Comparison of ENCODE assay signal across 10 cellular contexts in genomic region chr20:3981132-3981452, GRCh38. TPM values are rescaled to one million over a fixed set of nuclear protein-coding genes. Genes with fewer than 3 reads are reported as not detected.
DNase-seq lines count a peak whose midpoint lies in the region; ATAC-seq, FAIRE-seq and TF ChIP-seq lines count a peak whose summit lies in the region.
"Had no signal": no experiment of that assay in that cellular context is flagged by ENCODE, and none has a peak within 500 bp of the region (broad histone marks: within the 10 kb centered on the region; RNA-seq: fewer than 3 reads in every experiment).

No MANE protein-coding gene starts in this region.

- peaks cover 0 to 1% of the 10 kb centered on the region in 2 donors for H3K36me3 Mint-ChIP-seq in activated T-cell treated with anti-CD3 and anti-CD28 coated beads, Interleukin-2, amount 50 U/mL, for 72 hours (ENCODE audit: insufficient read depth in 2 of 2)
- no peaks in the 10 kb centered on the region for H3K36me3 Mint-ChIP-seq in activated CD4-positive, alpha-beta memory T cell treated with anti-CD3 and anti-CD28 coated beads for 36 hours
- no peaks in the 10 kb centered on the region for H3K36me3 Mint-ChIP-seq in progenitor cell of endocrine pancreas (ENCODE audit: insufficient read depth)

- 9% methylated on average over 2 of the region's 2 CpGs for WGBS in thymus

- TF ChIP-seq CTCF in keratinocyte (optimal IDR thresholded peaks at IDR 0.05 in 1 of 3, IDR thresholded peaks at IDR 0.05 in 1 of 3, conservative IDR thresholded peaks at IDR 0.05 in 1 of 3; ENCODE audit: extremely low read depth in 1 of 3, insufficient read depth in 2 of 3, low read length in 3 of 3) (no peak), progenitor cell of endocrine pancreas (IDR thresholded peaks at IDR 0.05; ENCODE audit: unreplicated experiment) (no peak)

- H2AFZ ChIP-seq in keratinocyte (ENCODE audit: control insufficient read depth, low read length) = peak overlapping the region; percentile 82

- H4K20me1 ChIP-seq in keratinocyte (ENCODE audit: control insufficient read depth, extremely low read depth, insufficient read depth, low read length) = no peaks in the 10 kb centered on the region

- no peak overlapping the region for H3K27ac ChIP-seq in keratinocyte (ENCODE audit: control insufficient read depth, insufficient read depth, low read length)
- peak overlapping the region; percentile 85 for H3K27ac ChIP-seq in thymus (ENCODE audit: low read depth)

- H3K4me1 Mint-ChIP-seq in activated T-cell treated with anti-CD3 and anti-CD28 coated beads, Interleukin-2, amount 50 U/mL, for 72 hours (ENCODE audit: low read depth) = peaks cover 27% of the 10 kb centered on the region
- peaks cover 19% of the 10 kb centered on the region for H3K4me1 Mint-ChIP-seq in activated CD4-positive, alpha-beta memory T cell treated with anti-CD3 and anti-CD28 coated beads for 36 hours (ENCODE audit: low read depth)
- H3K4me1 Mint-ChIP-seq in progenitor cell of endocrine pancreas (ENCODE audit: low read depth) = peaks cover 1% of the 10 kb centered on the region

- no peak for DNase-seq in activated T-cell treated with anti-CD3 and anti-CD28 coated beads, Interleukin-2, amount 50 U/mL, for 72 hours
- DNase-seq in activated T-cell treated with anti-CD3 and anti-CD28 coated beads for 4 hours (no peak), keratinocyte (ENCODE audit: low read depth, low spot score) (no peak), mucosa of gallbladder (ENCODE audit: low spot score) (no peak), progenitor cell of endocrine pancreas (ENCODE audit: low spot score, unreplicated experiment) (no peak), NCI-H2029 treated with DMSO at 0.1 percent for 48 hours (lab: John Stamatoyannopoulos, UW) (no peak)
- no peak for DNase-seq in activated CD4-positive, alpha-beta memory T cell treated with anti-CD3 and anti-CD28 coated beads for 36 hours
- DNase-seq: stimulated activated CD4-positive, alpha-beta T cell treated with anti-CD3 and anti-CD28 coated beads, Interleukin-4, amount 100 ng/mL, for 4 hours had no signal

- ATAC-seq in activated T-cell treated with anti-CD3 and anti-CD28 coated beads, Interleukin-2, amount 50 U/mL, for 72 hours (replicated peaks in 1 of 2) = no peak

- POLR2A ChIA-PET in activated CD4-positive, alpha-beta memory T cell treated with anti-CD3 and anti-CD28 coated beads for 36 hours (lab: Charles Lee) = interaction anchor here (1.4 kb wide), 1 partner anchor 14 kb away, joined by 4 read pairs; no protein-coding TSS in a partner anchor

- no peaks in the 10 kb centered on the region for H3K9me3 Mint-ChIP-seq in activated T-cell treated with anti-CD3 and anti-CD28 coated beads, Interleukin-2, amount 50 U/mL, for 72 hours
- H3K9me3 Mint-ChIP-seq in activated CD4-positive, alpha-beta memory T cell treated with anti-CD3 and anti-CD28 coated beads for 36 hours = no peaks in the 10 kb centered on the region
- H3K9me3 Mint-ChIP-seq in progenitor cell of endocrine pancreas (ENCODE audit: low read depth) = no peaks in the 10 kb centered on the region

- dilution Hi-C loops in keratinocyte (cut with MboI; ENCODE audit: extremely low pct_ligation_motif_present, low sequenced_read_pairs) = no loop called here

- H3K9me3 ChIP-seq in keratinocyte (ENCODE audit: control insufficient read depth, low read depth, low read length) = no peaks in the 10 kb centered on the region
- no peaks in the 10 kb centered on the region for H3K9me3 ChIP-seq in thymus (ENCODE audit: control insufficient read depth)

- H3K9me1 ChIP-seq in keratinocyte (ENCODE audit: control insufficient read depth, extremely low read depth, insufficient read depth, low read length) = no peaks in the 10 kb centered on the region

- H3K9ac ChIP-seq in keratinocyte (ENCODE audit: control insufficient read depth, extremely low read depth, insufficient read depth, low read length) = no peak overlapping the region

- intact Hi-C loops in activated CD4-positive, alpha-beta memory T cell treated with anti-CD3 and anti-CD28 coated beads for 36 hours (cut with micrococcal nuclease) = no loop called here

- CTCF ChIA-PET in activated CD4-positive, alpha-beta memory T cell treated with anti-CD3 and anti-CD28 coated beads for 36 hours (lab: Charles Lee) = no interaction called here

- peak overlapping the region; percentile 94 for H3K27ac Mint-ChIP-seq in activated T-cell treated with anti-CD3 and anti-CD28 coated beads, Interleukin-2, amount 50 U/mL, for 72 hours
- peak overlapping the region; percentile 87 for H3K27ac Mint-ChIP-seq in activated CD4-positive, alpha-beta memory T cell treated with anti-CD3 and anti-CD28 coated beads for 36 hours
- no peak overlapping the region for H3K27ac Mint-ChIP-seq in progenitor cell of endocrine pancreas

- H3K79me2 ChIP-seq in keratinocyte (ENCODE audit: control insufficient read depth, insufficient read depth, low read length) = no peaks in the 10 kb centered on the region

- H3K4me1 ChIP-seq in keratinocyte (ENCODE audit: control insufficient read depth, extremely low read depth, insufficient read depth, low read length) (peaks cover 9% of the 10 kb centered on the region), thymus (ENCODE audit: control insufficient read depth, insufficient read depth, low read length) (peaks cover 9% of the 10 kb centered on the region)

- H3K4me2 ChIP-seq in keratinocyte (ENCODE audit: control insufficient read depth, extremely low read depth, insufficient read depth, low read depth, low read length) = peak overlapping the region; percentile 88

- H3K4me3 ChIP-seq in keratinocyte (ENCODE audit: control insufficient read depth in 2 of 3, extremely low read depth in 1 of 3, insufficient read depth in 2 of 3, low read depth in 1 of 3, low read length in 3 of 3) (no peak overlapping the region), thymus (ENCODE audit: low read length) (no peak overlapping the region)

- H3K4me3 Mint-ChIP-seq in activated T-cell treated with anti-CD3 and anti-CD28 coated beads, Interleukin-2, amount 50 U/mL, for 72 hours = peak overlapping the region; percentile 74 to 94
- peak overlapping the region; percentile 63 for H3K4me3 Mint-ChIP-seq in activated CD4-positive, alpha-beta memory T cell treated with anti-CD3 and anti-CD28 coated beads for 36 hours
- H3K4me3 Mint-ChIP-seq in progenitor cell of endocrine pancreas (ENCODE audit: low read depth) = no peak overlapping the region

- H3K27me3 ChIP-seq in keratinocyte (ENCODE audit: control insufficient read depth, extremely low read depth, insufficient read depth, low read length) = no peaks in the 10 kb centered on the region
- H3K27me3 ChIP-seq in thymus (ENCODE audit: control insufficient read depth, insufficient read depth) = no peaks in the 10 kb centered on the region

- H3K36me3 ChIP-seq in keratinocyte (ENCODE audit: control insufficient read depth in 2 of 2, extremely low read depth in 1 of 2, insufficient read depth in 2 of 2, low read length in 2 of 2) (peaks cover 0 to 1% of the 10 kb centered on the region in 2 experiments), thymus (ENCODE audit: control insufficient read depth, insufficient read depth) (no peaks in the 10 kb centered on the region)

- H3K27me3 Mint-ChIP-seq in activated T-cell treated with anti-CD3 and anti-CD28 coated beads, Interleukin-2, amount 50 U/mL, for 72 hours (ENCODE audit: low read depth) = no peaks in the 10 kb centered on the region
- no peaks in the 10 kb centered on the region for H3K27me3 Mint-ChIP-seq in activated CD4-positive, alpha-beta memory T cell treated with anti-CD3 and anti-CD28 coated beads for 36 hours
- no peaks in the 10 kb centered on the region for H3K27me3 Mint-ChIP-seq in progenitor cell of endocrine pancreas
- H3K27me3 Mint-ChIP-seq: brain had no signal

- FAIRE-seq in keratinocyte (lab: Jason Lieb, UNC) = no peak

RNA-seq across cellular contexts. Expression of gene RNF24, which starts 34.3 kb away (rescaled TPM):
- total RNA-seq in activated T-cell treated with anti-CD3 and anti-CD28 coated beads, Interleukin-2, amount 50 U/mL, for 72 hours = 10 to 100 TPM; 13.4 to 16.4 TPM
- 10 to 100 TPM in 1 of 2 experiments, 1 to 10 TPM in 1; 9.9 to 11.6 TPM for total RNA-seq in activated CD4-positive, alpha-beta memory T cell treated with anti-CD3 and anti-CD28 coated beads for 36 hours
- polyA plus RNA-seq in keratinocyte = 3.9 to 7.8 TPM (median 5.5 TPM) in 3 replicates
- 2.0 TPM for polyA plus RNA-seq in keratinocyte (2011; ENCODE audit: low read depth)
- polyA plus RNA-seq in keratinocyte (2011; cell fraction: cytosol; rRNA removed) = 5.9 and 6.7 TPM in 2 replicates
- polyA plus RNA-seq in keratinocyte (2011; cell fraction: nucleus; rRNA removed) = 8.1 and 10.0 TPM in 2 replicates
- polyA plus RNA-seq in keratinocyte (2012; ENCODE audit: low replicate concordance) = 8.4 and 9.9 TPM in 2 replicates
- polyA minus RNA-seq in keratinocyte = 4.0 to 9.7 TPM (median 6.9 TPM) in 3 replicates
- 5.6 TPM for polyA minus RNA-seq in keratinocyte (2011; cell fraction: cytosol; rRNA and poly(A)+ RNA removed)
- polyA minus RNA-seq in keratinocyte (2011; cell fraction: nucleus; rRNA and poly(A)+ RNA removed) = 5.9 and 10.4 TPM in 2 replicates
- 3.5 TPM for polyA plus RNA-seq in thymus
- 9.4 TPM for total RNA-seq in mucosa of gallbladder
- total RNA-seq in progenitor cell of endocrine pancreas = 22.3 and 23.6 TPM in 2 replicates
